Comparison of ENCODE assay signal across 11 cellular contexts in the genomic region with DNA sequence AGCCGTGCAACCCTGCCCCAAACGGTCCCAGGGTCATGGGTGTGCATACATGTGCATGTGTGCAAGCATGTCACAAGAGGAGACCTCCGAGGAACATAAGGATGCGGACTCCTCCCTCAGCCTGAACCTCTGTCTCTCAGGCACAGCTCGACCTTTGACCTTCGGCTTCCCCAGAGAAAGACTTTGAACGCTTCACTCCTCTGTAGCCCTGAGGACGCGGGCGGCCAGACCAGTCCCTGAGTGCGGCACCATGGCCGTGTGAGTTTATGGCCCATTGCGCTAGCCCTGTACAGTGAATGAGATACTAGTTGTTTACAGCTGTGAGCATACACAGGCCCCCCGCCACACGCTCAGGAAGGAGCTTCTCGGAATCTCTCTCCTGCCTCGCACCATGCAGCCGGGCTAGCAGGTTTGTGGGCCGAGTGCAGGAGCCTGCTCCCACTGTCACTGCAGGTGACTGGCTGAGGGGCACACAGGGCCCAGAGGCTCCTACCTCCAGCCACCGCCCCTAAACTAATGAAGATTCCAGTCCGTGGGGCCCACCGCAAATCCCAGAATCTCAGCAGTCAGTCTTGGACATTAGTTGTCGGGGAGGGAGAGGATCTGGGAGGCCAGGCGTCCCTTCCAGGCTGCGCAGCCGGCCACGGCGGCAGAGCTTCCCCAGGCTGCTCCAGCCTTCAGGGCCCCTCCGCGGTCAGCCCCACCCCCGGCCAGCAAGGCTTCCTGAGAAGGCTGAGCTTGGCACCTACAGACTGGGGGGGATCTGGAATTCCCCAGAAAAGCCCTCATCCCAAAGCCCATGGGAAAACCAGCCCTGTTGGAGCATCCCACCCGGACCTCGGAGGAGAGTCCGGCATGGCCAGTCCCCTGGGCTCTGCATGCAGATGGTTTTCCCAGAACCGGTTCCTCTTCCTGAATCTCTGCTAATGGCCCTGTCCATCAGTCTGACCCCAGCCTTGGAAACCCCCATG. TPM values are rescaled to one million over a fixed set of nuclear protein-coding genes. Genes with fewer than 3 reads are reported as not detected.
DNase-seq lines count a peak whose midpoint lies in the region; ATAC-seq and TF ChIP-seq lines count a peak whose summit lies in the region.
"Had no signal": no experiment of that assay in that cellular context is flagged by ENCODE, and none has a peak within 500 bp of the region (broad histone marks: within the 10 kb centered on the region; RNA-seq: fewer than 3 reads in every experiment).

No MANE protein-coding gene starts in this region.

- intact Hi-C loops in A673 (cut with micrococcal nuclease; ENCODE audit: unreplicated experiment) = no loop called here
- intact Hi-C loops in activated T-helper 1 cell treated with anti-CD3 and anti-CD28 coated beads, Interleukin-12 subunit alpha, Interleukin-12 subunit beta, Interleukin-2, Interleukin-4 antibody, amounts not matched to agents 30 ng/mL and 10 ng/mL and 1 ng/mL, durations not matched to agents 14 hours and 24 hours and 36 hours (cut with micrococcal nuclease) = no loop called here

- BruUV-seq in A673 (replicated peaks; lab: Mats Ljungman, UMichigan) = no TSS peak

- H3K36me3 ChIP-seq in A673 (ENCODE audit: insufficient read depth, low read length, poor library complexity, severe bottlenecking) = no peaks in the 10 kb centered on the region
- H3K36me3 ChIP-seq in endodermal cell (ENCODE audit: control insufficient read depth, insufficient read depth, low read length) = no peaks in the 10 kb centered on the region
- no peaks in the 10 kb centered on the region for H3K36me3 ChIP-seq in BE2C

- DNase-seq in A673 (ENCODE audit: low spot score) (no peak), endodermal cell (no peak), BE2C (no peak)
- DNase-seq in naive thymus-derived CD8-positive, alpha-beta T cell = peak in 1 of 10 donors; percentile 48
- no peak for DNase-seq in stimulated activated naive B cell treated with anti-CD40 and anti-IgM and Interleukin-4, amounts not matched to agents 10 μg/mL and 1 μg/mL and 100 μg/mL, for 72 hours
- no peak for DNase-seq in activated T-helper 1 cell treated with anti-CD3 and anti-CD28 coated beads, Interleukin-12 subunit alpha, Interleukin-12 subunit beta, Interleukin-2, Interleukin-4 antibody, amounts not matched to agents 30 ng/mL and 10 ng/mL and 1 ng/mL, durations not matched to agents 14 hours and 24 hours and 36 hours (ENCODE audit: low spot score)
- DNase-seq: activated CD4-positive, alpha-beta T cell treated with anti-CD3 and anti-CD28 coated beads for 4 hours; amniotic stem cell; stimulated activated CD4-positive, alpha-beta T cell treated with anti-CD3 and anti-CD28 coated beads, Interleukin-2, amount 100 ng/mL, for 24 hours had no signal

- H3K36me3 Mint-ChIP-seq in IgD-negative memory B cell (peaks cover 5% of the 10 kb centered on the region), endodermal cell (ENCODE audit: low read depth) (no peaks in the 10 kb centered on the region)
- peaks cover 6 to 28% (median 7%) of the 10 kb centered on the region in 3 donors for H3K36me3 Mint-ChIP-seq in naive thymus-derived CD8-positive, alpha-beta T cell
- peaks cover 11 to 29% of the 10 kb centered on the region in 2 donors for H3K36me3 Mint-ChIP-seq in stimulated activated naive B cell treated with anti-CD40 and anti-IgM and Interleukin-4, amounts not matched to agents 10 μg/mL and 1 μg/mL and 100 μg/mL, for 72 hours
- peaks cover 24% of the 10 kb centered on the region for H3K36me3 Mint-ChIP-seq in activated T-helper 1 cell treated with anti-CD3 and anti-CD28 coated beads, Interleukin-12 subunit alpha, Interleukin-12 subunit beta, Interleukin-2, Interleukin-4 antibody, amounts not matched to agents 30 ng/mL and 10 ng/mL and 1 ng/mL, durations not matched to agents 14 hours and 24 hours and 36 hours (ENCODE audit: low read depth)

- CTCF ChIA-PET in A673 (lab: Charles Lee) = no interaction called here

- H3K4me1 Mint-ChIP-seq in IgD-negative memory B cell = peaks cover 31 to 47% (median 39%) of the 10 kb centered on the region in 3 donors
- peaks cover 22% of the 10 kb centered on the region for H3K4me1 Mint-ChIP-seq in endodermal cell
- peaks cover 48 to 84% (median 82%) of the 10 kb centered on the region in 4 donors for H3K4me1 Mint-ChIP-seq in naive thymus-derived CD8-positive, alpha-beta T cell
- H3K4me1 Mint-ChIP-seq in stimulated activated naive B cell treated with anti-CD40 and anti-IgM and Interleukin-4, amounts not matched to agents 10 μg/mL and 1 μg/mL and 100 μg/mL, for 72 hours = peaks cover 50 to 80% of the 10 kb centered on the region in 2 donors
- peaks cover 59% of the 10 kb centered on the region for H3K4me1 Mint-ChIP-seq in activated T-helper 1 cell treated with anti-CD3 and anti-CD28 coated beads, Interleukin-12 subunit alpha, Interleukin-12 subunit beta, Interleukin-2, Interleukin-4 antibody, amounts not matched to agents 30 ng/mL and 10 ng/mL and 1 ng/mL, durations not matched to agents 14 hours and 24 hours and 36 hours (ENCODE audit: low read depth)

- H3K27ac ChIP-seq in A673 (ENCODE audit: low read depth, low read length, poor library complexity, severe bottlenecking) (peak overlapping the region; percentile 78), endodermal cell (ENCODE audit: low read depth, low read length) (peak overlapping the region; percentile 73)

- no peak overlapping the region for H3K4me3 Mint-ChIP-seq in IgD-negative memory B cell
- H3K4me3 Mint-ChIP-seq in endodermal cell = no peak overlapping the region
- H3K4me3 Mint-ChIP-seq in naive thymus-derived CD8-positive, alpha-beta T cell = peak overlapping the region; percentile 61 to 94 (median 82)
- H3K4me3 Mint-ChIP-seq in stimulated activated naive B cell treated with anti-CD40 and anti-IgM and Interleukin-4, amounts not matched to agents 10 μg/mL and 1 μg/mL and 100 μg/mL, for 72 hours = no peak overlapping the region
- no peak overlapping the region for H3K4me3 Mint-ChIP-seq in activated T-helper 1 cell treated with anti-CD3 and anti-CD28 coated beads, Interleukin-12 subunit alpha, Interleukin-12 subunit beta, Interleukin-2, Interleukin-4 antibody, amounts not matched to agents 30 ng/mL and 10 ng/mL and 1 ng/mL, durations not matched to agents 14 hours and 24 hours and 36 hours

- POLR2A ChIA-PET in A673 (lab: Charles Lee; ENCODE audit: low non-redundant PET) = no interaction called here
- POLR2A ChIA-PET in naive thymus-derived CD8-positive, alpha-beta T cell (lab: Charles Lee) = interaction anchor here (1.0 to 13.0 kb wide), 12 partner anchors 9 to 104 kb away, joined by 3 to 207 read pairs (median 6); no protein-coding TSS in a partner anchor

- H3K4me3 ChIP-seq in A673 (ENCODE audit: low read depth, low read length, poor library complexity, severe bottlenecking) = no peak overlapping the region
- H3K4me3 ChIP-seq in endodermal cell (ENCODE audit: low read length) = no peak overlapping the region
- no peak overlapping the region for H3K4me3 ChIP-seq in BE2C (ENCODE audit: low read depth, low read length)

- H3K9me3 Mint-ChIP-seq in IgD-negative memory B cell (no peaks in the 10 kb centered on the region), endodermal cell (no peaks in the 10 kb centered on the region)
- peaks cover 0 to 3% (median 0%) of the 10 kb centered on the region in 9 donors for H3K9me3 Mint-ChIP-seq in naive thymus-derived CD8-positive, alpha-beta T cell
- H3K9me3 Mint-ChIP-seq in stimulated activated naive B cell treated with anti-CD40 and anti-IgM and Interleukin-4, amounts not matched to agents 10 μg/mL and 1 μg/mL and 100 μg/mL, for 72 hours = peaks cover 5 to 8% of the 10 kb centered on the region in 2 donors
- peaks cover 7% of the 10 kb centered on the region for H3K9me3 Mint-ChIP-seq in activated T-helper 1 cell treated with anti-CD3 and anti-CD28 coated beads, Interleukin-12 subunit alpha, Interleukin-12 subunit beta, Interleukin-2, Interleukin-4 antibody, amounts not matched to agents 30 ng/mL and 10 ng/mL and 1 ng/mL, durations not matched to agents 14 hours and 24 hours and 36 hours

- no peak for TF ChIP-seq CTCF in A673 (conservative IDR thresholded peaks at IDR 0.05; ENCODE audit: low read depth, low read length)
- no peak for TF ChIP-seq CTCF in endodermal cell (conservative IDR thresholded peaks at IDR 0.05)
- no peak for TF ChIP-seq CTCF in BE2C (IDR thresholded peaks at IDR 0.05; ENCODE audit: low read depth, low read length)

- no peaks in the 10 kb centered on the region for H3K27me3 ChIP-seq in A673 (replicated peaks; ENCODE audit: insufficient read depth, low read depth, low read length, poor library complexity)
- H3K27me3 ChIP-seq in endodermal cell (ENCODE audit: control insufficient read depth, insufficient read depth, low read length, poor library complexity, severe bottlenecking) = no peaks in the 10 kb centered on the region
- H3K27me3 ChIP-seq in BE2C = no peaks in the 10 kb centered on the region

- ATAC-seq in naive thymus-derived CD8-positive, alpha-beta T cell = no peak
- no peak for ATAC-seq in HG02981 (IDR thresholded peaks at IDR 0.05; ENCODE audit: unreplicated experiment)
- no peak for ATAC-seq in stimulated activated naive B cell treated with anti-CD40 and anti-IgM and Interleukin-4, amounts not matched to agents 10 μg/mL and 1 μg/mL and 100 μg/mL, for 72 hours (replicated peaks)

- H3K27ac Mint-ChIP-seq in IgD-negative memory B cell (peak overlapping the region; percentile 10 to 73 (median 32)), endodermal cell (peak overlapping the region; percentile 68)
- peak overlapping the region; percentile 88 to 99 (median 96) for H3K27ac Mint-ChIP-seq in naive thymus-derived CD8-positive, alpha-beta T cell
- H3K27ac Mint-ChIP-seq in stimulated activated naive B cell treated with anti-CD40 and anti-IgM and Interleukin-4, amounts not matched to agents 10 μg/mL and 1 μg/mL and 100 μg/mL, for 72 hours = no peak overlapping the region
- H3K27ac Mint-ChIP-seq in activated T-helper 1 cell treated with anti-CD3 and anti-CD28 coated beads, Interleukin-12 subunit alpha, Interleukin-12 subunit beta, Interleukin-2, Interleukin-4 antibody, amounts not matched to agents 30 ng/mL and 10 ng/mL and 1 ng/mL, durations not matched to agents 14 hours and 24 hours and 36 hours = no peak overlapping the region

- WGBS in endodermal cell (ENCODE audit: insufficient coverage in 1 of 2, insufficient read length in 1 of 2), 2 experiments = 86% methylated on average over 23 to 35 of the region's 35 CpGs

- H3K9me3 ChIP-seq in A673 (ENCODE audit: low read depth, low read length, poor library complexity, severe bottlenecking) = no peaks in the 10 kb centered on the region
- H3K9me3 ChIP-seq in endodermal cell (ENCODE audit: control insufficient read depth, low read length) = no peaks in the 10 kb centered on the region
- H3K9me3 ChIP-seq in BE2C = no peaks in the 10 kb centered on the region

- H3K27me3 Mint-ChIP-seq in IgD-negative memory B cell = no peaks in the 10 kb centered on the region
- no peaks in the 10 kb centered on the region for H3K27me3 Mint-ChIP-seq in endodermal cell (ENCODE audit: insufficient read depth)
- no peaks in the 10 kb centered on the region for H3K27me3 Mint-ChIP-seq in naive thymus-derived CD8-positive, alpha-beta T cell
- H3K27me3 Mint-ChIP-seq in stimulated activated naive B cell treated with anti-CD40 and anti-IgM and Interleukin-4, amounts not matched to agents 10 μg/mL and 1 μg/mL and 100 μg/mL, for 72 hours = no peaks in the 10 kb centered on the region
- no peaks in the 10 kb centered on the region for H3K27me3 Mint-ChIP-seq in activated T-helper 1 cell treated with anti-CD3 and anti-CD28 coated beads, Interleukin-12 subunit alpha, Interleukin-12 subunit beta, Interleukin-2, Interleukin-4 antibody, amounts not matched to agents 30 ng/mL and 10 ng/mL and 1 ng/mL, durations not matched to agents 14 hours and 24 hours and 36 hours (ENCODE audit: insufficient read depth)

- H3K4me1 ChIP-seq in A673 (ENCODE audit: insufficient read depth, low read length, poor library complexity, severe bottlenecking) (peaks cover 45% of the 10 kb centered on the region), endodermal cell (ENCODE audit: control insufficient read depth, insufficient read depth, low read length) (no peaks in the 10 kb centered on the region), BE2C (peaks cover 12% of the 10 kb centered on the region)

- no peak overlapping the region for H3K9ac ChIP-seq in endodermal cell (ENCODE audit: extremely low read depth, low read length, poor library complexity, severe bottlenecking)

RNA-seq across cellular contexts. Expression of a gene that starts 10.6 kb away (rescaled TPM):
- total RNA-seq in A673 (2021) (22.1 and 24.1 TPM in 2 replicates), endodermal cell (10 to 100 TPM in 1 of 2 donors, 1 to 10 TPM in 1; 6.3 to 12.0 TPM)
- polyA plus RNA-seq in IgD-negative memory B cell = 52.8 TPM
- 27.0 TPM for polyA plus RNA-seq in endodermal cell (2013, experiment 1 of 2)
- polyA plus RNA-seq in endodermal cell (2013, experiment 2 of 2) = 25.2 TPM
- 100 to 1,000 TPM; 194 to 196 TPM for total RNA-seq in naive thymus-derived CD8-positive, alpha-beta T cell
- 100 to 1,000 TPM in 2 of 3 donors, 10 to 100 TPM in 1; 62.2 to 169 (median 105) TPM for polyA plus RNA-seq in naive thymus-derived CD8-positive, alpha-beta T cell
- polyA plus RNA-seq in BE2C (2012; ENCODE audit: insufficient read depth, insufficient read length, low read depth) = 5.1 TPM
- 22.9 and 23.5 TPM in 2 replicates for total RNA-seq in activated T-helper 1 cell treated with anti-CD3 and anti-CD28 coated beads, Interleukin-12 subunit alpha, Interleukin-12 subunit beta, Interleukin-2, Interleukin-4 antibody, amounts not matched to agents 30 ng/mL and 10 ng/mL and 1 ng/mL, durations not matched to agents 14 hours and 24 hours and 36 hours

RNA-seq across cellular contexts. Expression of a gene that starts 57.3 kb away (rescaled TPM):
- total RNA-seq in A673 (2021) (not detected in 2 replicates), endodermal cell (not detected)
- not detected for polyA plus RNA-seq in IgD-negative memory B cell
- polyA plus RNA-seq in endodermal cell (2013, experiment 1 of 2) = not detected
- polyA plus RNA-seq in endodermal cell (2013, experiment 2 of 2) = not detected
- 1 to 10 TPM; 1.5 to 2.0 TPM for total RNA-seq in naive thymus-derived CD8-positive, alpha-beta T cell
- polyA plus RNA-seq in naive thymus-derived CD8-positive, alpha-beta T cell = 1 to 10 TPM; 2.6 to 4.8 (median 3.7) TPM
- not detected for polyA plus RNA-seq in BE2C (2012; ENCODE audit: insufficient read depth, insufficient read length, low read depth)
- not detected in 2 replicates for total RNA-seq in activated T-helper 1 cell treated with anti-CD3 and anti-CD28 coated beads, Interleukin-12 subunit alpha, Interleukin-12 subunit beta, Interleukin-2, Interleukin-4 antibody, amounts not matched to agents 30 ng/mL and 10 ng/mL and 1 ng/mL, durations not matched to agents 14 hours and 24 hours and 36 hours

Comparison
In these comparisons a context has a peak if more than half of its experiments do, and no peak if none do; other contexts are left out.
1. H3K27ac Mint-ChIP-seq: peak in IgD-negative memory B cell (3 of 3), endodermal cell (single experiment) and naive thymus-derived CD8-positive, alpha-beta T cell (10 of 10); none in stimulated activated naive B cell treated with anti-CD40 and anti-IgM and Interleukin-4, amounts not matched to agents 10 μg/mL and 1 μg/mL and 100 μg/mL, for 72 hours (single experiment) and activated T-helper 1 cell treated with anti-CD3 and anti-CD28 coated beads, Interleukin-12 subunit alpha, Interleukin-12 subunit beta, Interleukin-2, Interleukin-4 antibody, amounts not matched to agents 30 ng/mL and 10 ng/mL and 1 ng/mL, durations not matched to agents 14 hours and 24 hours and 36 hours (single experiment).
2. H3K4me3 Mint-ChIP-seq: peak in naive thymus-derived CD8-positive, alpha-beta T cell (10 of 10); none in IgD-negative memory B cell (0 of 4), endodermal cell (single experiment), stimulated activated naive B cell treated with anti-CD40 and anti-IgM and Interleukin-4, amounts not matched to agents 10 μg/mL and 1 μg/mL and 100 μg/mL, for 72 hours (0 of 2) and activated T-helper 1 cell treated with anti-CD3 and anti-CD28 coated beads, Interleukin-12 subunit alpha, Interleukin-12 subunit beta, Interleukin-2, Interleukin-4 antibody, amounts not matched to agents 30 ng/mL and 10 ng/mL and 1 ng/mL, durations not matched to agents 14 hours and 24 hours and 36 hours (single experiment).